ENCODE assay signal across 3 cellular contexts in genomic region chr22:39024519-39024918, GRCh38. TPM values are rescaled to one million over a fixed set of nuclear protein-coding genes. Genes with fewer than 3 reads are reported as not detected.
"Had no signal": no experiment of that assay in that cellular context is flagged by ENCODE, and none has a peak within 500 bp of the region (broad histone marks: within the 10 kb centered on the region; RNA-seq: fewer than 3 reads in every experiment).

No MANE protein-coding gene starts in this region.

RNA-seq across cellular contexts. Expression of gene APOBEC3D, which starts 3.6 kb away (rescaled TPM):
- total RNA-seq: foreskin keratinocyte, myocyte, SJCRH30 had no signal

RNA-seq across cellular contexts. Expression of gene APOBEC3F, which starts 16.1 kb away (rescaled TPM):
- total RNA-seq: SJCRH30 had no signal

RNA-seq across cellular contexts. Expression of gene APOBEC3G, which starts 52.6 kb away (rescaled TPM):
- total RNA-seq: SJCRH30 had no signal
